Comparison of ENCODE assay signal across 10 cellular contexts in the genomic region with DNA sequence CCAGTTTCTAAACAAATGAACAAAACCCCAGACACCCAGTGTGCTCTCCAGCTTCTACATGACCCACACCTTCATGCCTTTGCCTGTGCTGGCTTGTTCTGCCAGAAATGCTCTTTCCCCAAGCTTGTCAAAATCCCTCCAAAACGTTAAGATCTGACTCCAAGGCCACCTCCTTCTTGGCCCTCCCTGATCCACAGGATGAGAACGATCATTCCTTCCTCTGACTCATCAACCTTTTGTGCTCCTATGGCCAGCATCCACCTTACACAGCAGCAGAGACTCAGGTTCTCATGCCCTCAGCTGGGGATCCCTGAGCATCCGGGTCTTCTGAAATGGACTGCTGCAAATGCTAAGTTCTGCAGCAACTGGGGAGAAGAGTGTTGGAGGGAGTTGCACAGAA. TPM values are rescaled to one million over a fixed set of nuclear protein-coding genes. Genes with fewer than 3 reads are reported as not detected.
DNase-seq lines count a peak whose midpoint lies in the region; ATAC-seq, FAIRE-seq and TF ChIP-seq lines count a peak whose summit lies in the region.
"Had no signal": no experiment of that assay in that cellular context is flagged by ENCODE, and none has a peak within 500 bp of the region (broad histone marks: within the 10 kb centered on the region; RNA-seq: fewer than 3 reads in every experiment).

No MANE protein-coding gene starts in this region.

- peak overlapping the region in 3 of 4 donors; percentile 30 to 82 (median 35) for H3K4me3 Mint-ChIP-seq in IgD-negative memory B cell

- H3K9me3 ChIP-seq in muscle layer of colon (ENCODE audit: low read length): no peaks in the 10 kb centered on the region

- H3K4me3 ChIP-seq in AG04449 (ENCODE audit: low read depth, low read length): peak overlapping the region; percentile 72; the same call in 1 of the 2 replicates
- no peak overlapping the region for H3K4me3 ChIP-seq in bronchial epithelial cell (ENCODE audit: low read depth, low read length)
- peak overlapping the region in 1 of 2 donors; percentile 10 for H3K4me3 ChIP-seq in muscle layer of colon (ENCODE audit: low read depth in 1 of 2, low read length in 2 of 2)

- peaks cover 30 to 39% (median 38%) of the 10 kb centered on the region in 3 donors for H3K4me1 Mint-ChIP-seq in IgD-negative memory B cell

- no peaks in the 10 kb centered on the region for H3K36me3 Mint-ChIP-seq in IgD-negative memory B cell

- DNase-seq in AG04449 (ENCODE audit: low read depth, low spot score): no peak
- DNase-seq in bronchial epithelial cell (ENCODE audit: low read depth): peak; percentile 98
- no peak for DNase-seq in D721Med (ENCODE audit: insufficient read length, low spot score)
- DNase-seq in NCI-H1417 (lab: John Stamatoyannopoulos, UW): no peak
- no peak for DNase-seq in NCI-H1694 (lab: John Stamatoyannopoulos, UW)
- DNase-seq: activated CD4-positive, alpha-beta T cell treated with anti-CD3 and anti-CD28 coated beads for 4 hours had no signal

- H3K27me3 ChIP-seq in bronchial epithelial cell (ENCODE audit: control insufficient read depth, insufficient read depth, low read length): no peaks in the 10 kb centered on the region
- H3K27me3 ChIP-seq in muscle layer of colon (ENCODE audit: control insufficient read depth in 1 of 2, insufficient read depth in 2 of 2, low read length in 2 of 2): no peaks in the 10 kb centered on the region

- TF ChIP-seq CTCF in AG04449 (IDR thresholded peaks at IDR 0.05; ENCODE audit: insufficient read depth, low read length, missing control alignments) (no peak), bronchial epithelial cell (IDR thresholded peaks at IDR 0.05; ENCODE audit: insufficient read depth, low read length, severe bottlenecking) (no peak), D721Med (IDR thresholded peaks at IDR 0.05; ENCODE audit: insufficient read depth, missing control alignments) (no peak)

- peaks cover 52% of the 10 kb centered on the region for H3K4me1 ChIP-seq in muscle layer of colon (ENCODE audit: insufficient read depth, low read length)

- H3K9ac ChIP-seq in muscle layer of colon (ENCODE audit: low read length): peak overlapping the region; percentile 95

- peak; percentile 76 for FAIRE-seq in bronchial epithelial cell (lab: Jason Lieb, UNC)
- no peak for FAIRE-seq in D721Med (lab: Jason Lieb, UNC)
- FAIRE-seq: islet of Langerhans had no signal

- H3K9me3 Mint-ChIP-seq in IgD-negative memory B cell: no peaks in the 10 kb centered on the region

- CTCF ChIA-PET in AG04449 (lab: Yijun Ruan, JAX): interaction anchor here (1.2 to 3.2 kb wide), 6 partner anchors 13 to 121 kb away, joined by 3 to 13 read pairs (median 4); no protein-coding TSS in a partner anchor

- H3K36me3 ChIP-seq in bronchial epithelial cell (ENCODE audit: control insufficient read depth, insufficient read depth, low read length) (peaks cover under 1% of the 10 kb centered on the region), muscle layer of colon (ENCODE audit: insufficient read depth, low read length) (no peaks in the 10 kb centered on the region)

- H3K27ac Mint-ChIP-seq in IgD-negative memory B cell: peak overlapping the region in 2 of 3 donors; percentile 80 to 84

- H3K27me3 Mint-ChIP-seq in IgD-negative memory B cell: no peaks in the 10 kb centered on the region

- H3K27ac ChIP-seq in muscle layer of colon (ENCODE audit: low read depth, low read length): peak overlapping the region; percentile 99

- POLR2A ChIA-PET in AG04449 (lab: Yijun Ruan, JAX): interaction anchor here (0.6 to 2.8 kb wide), 3 partner anchors 9 to 21 kb away, joined by 3 to 18 read pairs (median 4); a partner anchor contains a TSS

- no peak for ATAC-seq in GM19324 (IDR thresholded peaks at IDR 0.05; ENCODE audit: low FRiP score, unreplicated experiment)

RNA-seq across cellular contexts. Expression of a gene that starts 3.0 kb away (rescaled TPM):
- polyA plus RNA-seq in IgD-negative memory B cell: 15.9 TPM
- total RNA-seq in bronchial epithelial cell: 8.7 and 9.2 TPM in 2 replicates

RNA-seq across cellular contexts. Expression of a gene that starts 4.8 kb away (rescaled TPM):
- not detected for polyA plus RNA-seq in IgD-negative memory B cell
- total RNA-seq in bronchial epithelial cell: not detected in 2 replicates

RNA-seq across cellular contexts. Expression of a gene that starts 7.7 kb away (rescaled TPM):
- polyA plus RNA-seq in IgD-negative memory B cell: 55.7 TPM
- 38.4 and 79.6 TPM in 2 replicates for total RNA-seq in bronchial epithelial cell

RNA-seq across cellular contexts. Expression of a gene that starts 31.6 kb away (rescaled TPM):
- polyA plus RNA-seq in IgD-negative memory B cell: 13.8 TPM
- total RNA-seq in bronchial epithelial cell: 9.7 and 16.8 TPM in 2 replicates

RNA-seq across cellular contexts. Expression of a gene that starts 37.2 kb away (rescaled TPM):
- not detected for polyA plus RNA-seq in IgD-negative memory B cell
- 12.4 and 28.3 TPM in 2 replicates for total RNA-seq in bronchial epithelial cell
